ENCODE assay signal across 18 cellular contexts in the genomic region with DNA sequence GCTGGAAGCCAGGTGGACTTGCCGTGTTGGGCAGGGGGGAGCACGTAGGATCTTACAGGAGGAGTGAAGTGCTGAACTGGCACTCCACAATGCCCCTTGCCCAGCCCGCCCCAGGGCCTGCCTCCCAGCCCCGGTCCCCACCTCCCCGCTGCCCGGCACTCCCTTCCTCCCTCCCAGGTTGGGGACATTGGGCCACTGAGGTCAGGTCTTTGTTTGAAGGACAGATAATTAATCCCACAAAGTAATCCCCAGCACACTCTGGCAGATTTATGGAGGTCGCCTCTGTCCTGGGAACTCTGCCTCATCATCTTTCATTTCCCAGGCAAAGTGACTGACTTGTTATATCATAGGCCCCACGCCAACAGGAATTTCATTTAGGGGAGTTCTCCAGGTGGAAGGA.
"Had no signal": no experiment of that assay in that cellular context is flagged by ENCODE, and none has a peak within 500 bp of the region (broad histone marks: within the 10 kb centered on the region; RNA-seq: fewer than 3 reads in every experiment).

No MANE protein-coding gene starts in this region.

- DNase-seq: activated T-cell treated with anti-CD3 and anti-CD28 coated beads, Interleukin-2, amount 50 U/mL, for 24 hours; aorta; effector memory CD8-positive, alpha-beta T cell; glutamatergic neuron; islet precursor cell; left lung; naive thymus-derived CD8-positive, alpha-beta T cell; ovary; psoas muscle; stimulated activated CD4-positive, alpha-beta T cell treated with anti-CD3 and anti-CD28 coated beads, Interleukin-15, amount 100 ng/mL, for 24 hours; stimulated activated naive CD4-positive, alpha-beta T cell; T-cell; upper lobe of left lung had no signal

- H3K27me3 ChIP-seq: left lung, ovary, right atrium auricular region, upper lobe of left lung had no signal

- ATAC-seq: activated naive CD4-positive, alpha-beta T cell treated with anti-CD3 and anti-CD28 coated beads, Interleukin-2, amount 50 U/mL, for 72 hours; activated T-helper 17 cell treated with anti-CD3 and anti-CD28 coated beads, Interleukin-2, amount 50 U/mL, for 72 hours; effector memory CD8-positive, alpha-beta T cell; esophagus mucosa; left lung; naive thymus-derived CD8-positive, alpha-beta T cell; psoas muscle; SK-N-SH treated with all-trans-retinoic acid at 6 μM for 48 hours; T-cell had no signal

- H3K36me3 ChIP-seq: left lung, ovary, right atrium auricular region, upper lobe of left lung had no signal

- H3K4me3 ChIP-seq: left lung, ovary, psoas muscle, right atrium auricular region, upper lobe of left lung had no signal

- H3K9me3 ChIP-seq: left lung, ovary, psoas muscle, right atrium auricular region, upper lobe of left lung had no signal
